ENCODE assay signal across 1 cellular context in genomic region chr12:95118788-95119179, GRCh38.
TF ChIP-seq lines count a peak whose summit lies in the region.

No MANE protein-coding gene starts in this region.

TF ChIP-seq in liver, 16 proteins besides CTCF, POLR2A, EP300 and RAD21:
- no peak for TF ChIP-seq SP1 (IDR thresholded peaks at IDR 0.05)
- TF ChIP-seq YY1 (IDR thresholded peaks at IDR 0.05) = no peak
- TF ChIP-seq HNF4G (IDR thresholded peaks at IDR 0.05) = no peak
- TF ChIP-seq FOXA2 (IDR thresholded peaks at IDR 0.05) = no peak
- TF ChIP-seq MAX (IDR thresholded peaks at IDR 0.05) = no peak
- TF ChIP-seq GABPA (IDR thresholded peaks at IDR 0.05 in 1 of 2, conservative IDR thresholded peaks at IDR 0.05 in 1 of 2) = no peak
- TF ChIP-seq NR2F2 (IDR thresholded peaks at IDR 0.05) = no peak
- TF ChIP-seq EGR1 (IDR thresholded peaks at IDR 0.05; ENCODE audit: low read depth in 2 of 2) = no peak
- TF ChIP-seq REST (IDR thresholded peaks at IDR 0.05) = no peak
- TF ChIP-seq ZBTB33 (IDR thresholded peaks at IDR 0.05) = no peak
- TF ChIP-seq RXRA (IDR thresholded peaks at IDR 0.05) = no peak
- no peak for TF ChIP-seq TAF1 (conservative IDR thresholded peaks at IDR 0.05)
- TF ChIP-seq JUND (IDR thresholded peaks at IDR 0.05) = no peak
TF ChIP-seq in liver: peak in this region for 0.
